ENCODE assay signal across 7 cellular contexts in genomic region chr17:39953471-39953888, GRCh38. TPM values are rescaled to one million over a fixed set of nuclear protein-coding genes. Genes with fewer than 3 reads are reported as not detected.
DNase-seq lines count a peak whose midpoint lies in the region; TF ChIP-seq lines count a peak whose summit lies in the region.

No MANE protein-coding gene starts in this region.

- no peaks in the 10 kb centered on the region for H3K9me3 ChIP-seq in HAP-1
- H3K9me3 ChIP-seq in iPS-15b (ENCODE audit: control insufficient read depth, insufficient read depth, low read length): no peaks in the 10 kb centered on the region
- H3K9me3 ChIP-seq in stomach: no peaks in the 10 kb centered on the region

- peak overlapping the region; percentile 73 for H3K27ac Mint-ChIP-seq in activated CD4-positive, alpha-beta memory T cell treated with anti-CD3 and anti-CD28 coated beads for 36 hours

- H3K9me3 Mint-ChIP-seq in activated CD4-positive, alpha-beta memory T cell treated with anti-CD3 and anti-CD28 coated beads for 36 hours: no peaks in the 10 kb centered on the region

- CTCF ChIA-PET in activated CD4-positive, alpha-beta memory T cell treated with anti-CD3 and anti-CD28 coated beads for 36 hours (lab: Charles Lee): interaction anchor here (1.1 to 1.9 kb wide), 3 partner anchors 27 to 332 kb away, joined by 5 to 8 read pairs (median 7); partner anchors contain the start of gene PSMD3

- H3K4me1 ChIP-seq in HAP-1: peaks cover 20% of the 10 kb centered on the region
- H3K4me1 ChIP-seq in iPS-15b (ENCODE audit: control insufficient read depth, insufficient read depth, low read length): peaks cover 3% of the 10 kb centered on the region
- H3K4me1 ChIP-seq in stomach: peaks cover 0 to 16% (median 11%) of the 10 kb centered on the region in 4 donors

- no peaks in the 10 kb centered on the region for H3K27me3 Mint-ChIP-seq in activated CD4-positive, alpha-beta memory T cell treated with anti-CD3 and anti-CD28 coated beads for 36 hours

- peak overlapping the region; percentile 76 for H3K4me3 Mint-ChIP-seq in activated CD4-positive, alpha-beta memory T cell treated with anti-CD3 and anti-CD28 coated beads for 36 hours

- POLR2A ChIA-PET in activated CD4-positive, alpha-beta memory T cell treated with anti-CD3 and anti-CD28 coated beads for 36 hours (lab: Charles Lee): no interaction called here

- H3K27me3 ChIP-seq in HAP-1 (ENCODE audit: low read depth) (no peaks in the 10 kb centered on the region), iPS-15b (ENCODE audit: control insufficient read depth, insufficient read depth, low read length) (peaks cover 14% of the 10 kb centered on the region), stomach (no peaks in the 10 kb centered on the region)

- peak overlapping the region; percentile 22 for H3K4me3 ChIP-seq in HAP-1
- H3K4me3 ChIP-seq in iPS-15b (ENCODE audit: low read depth, low read length): peak overlapping the region; percentile 55
- peak overlapping the region; percentile 32 to 45 (median 38) for H3K4me3 ChIP-seq in stomach

- no peak for TF ChIP-seq CTCF in stomach (IDR thresholded peaks at IDR 0.05)

- intact Hi-C loops in activated CD4-positive, alpha-beta memory T cell treated with anti-CD3 and anti-CD28 coated beads for 36 hours (cut with micrococcal nuclease): loop anchor here (1.0 to 2.0 kb wide), 3 partner anchors 27 to 87 kb away; partner anchors contain the start of genes LRRC3C, ORMDL3 and PSMD3
- intact Hi-C loops in stomach (cut with DNase I; ENCODE audit: low total_unique reads): no loop called here

- H3K27ac ChIP-seq in stomach: peak overlapping the region; percentile 5 to 82 (median 33)

- DNase-seq in HAP-1 (ENCODE audit: low spot score in 2 of 2) (no peak), stomach (no peak), SHP77 (lab: John Stamatoyannopoulos, UW) (no peak), hypothalamus (lab: John Stamatoyannopoulos, UW) (no peak)
- DNase-seq in activated CD4-positive, alpha-beta memory T cell treated with anti-CD3 and anti-CD28 coated beads for 36 hours: no peak
- no peak for DNase-seq in NK-92 treated with Interleukin-12 subunit alpha and Interleukin-12 subunit beta, amount 100 ng/mL, for 24 hours (lab: John Stamatoyannopoulos, UW)

- in situ Hi-C loops in HAP-1 (cut with MboI; ENCODE audit: low sequenced_read_pairs): no loop called here

- H3K36me3 ChIP-seq in HAP-1 (replicated peaks) (no peaks in the 10 kb centered on the region), iPS-15b (ENCODE audit: control insufficient read depth, insufficient read depth, low read length) (no peaks in the 10 kb centered on the region), stomach (no peaks in the 10 kb centered on the region)

- WGBS in stomach, 5 donors: 36 to 49% (median 42%) methylated on average over 9 of the region's 9 CpGs

- TF ChIP-seq POLR2A in stomach (IDR thresholded peaks at IDR 0.05): no peak

- TF ChIP-seq EP300 in stomach (IDR thresholded peaks at IDR 0.05): no peak

- H3K9ac ChIP-seq in iPS-15b (ENCODE audit: low read depth, low read length): peak overlapping the region; percentile 4

- no peaks in the 10 kb centered on the region for H3K36me3 Mint-ChIP-seq in activated CD4-positive, alpha-beta memory T cell treated with anti-CD3 and anti-CD28 coated beads for 36 hours

- H3K4me1 Mint-ChIP-seq in activated CD4-positive, alpha-beta memory T cell treated with anti-CD3 and anti-CD28 coated beads for 36 hours (ENCODE audit: low read depth): peaks cover 6% of the 10 kb centered on the region

RNA-seq across cellular contexts. Expression of gene GSDMA, which starts 9.3 kb away (rescaled TPM):
- total RNA-seq in activated CD4-positive, alpha-beta memory T cell treated with anti-CD3 and anti-CD28 coated beads for 36 hours: under 1 TPM; 0.64 to 0.87 TPM
- not detected for total RNA-seq in stomach
- polyA plus RNA-seq in stomach: under 1 TPM in 2 of 3 donors, not detected in 1; 0.08 to 0.92 TPM

RNA-seq across cellular contexts. Expression of gene LRRC3C, which starts 25.9 kb away (rescaled TPM):
- total RNA-seq in activated CD4-positive, alpha-beta memory T cell treated with anti-CD3 and anti-CD28 coated beads for 36 hours: not detected
- not detected for total RNA-seq in stomach
- polyA plus RNA-seq in stomach: not detected

RNA-seq across cellular contexts. Expression of gene ORMDL3, which starts 26.1 kb away (rescaled TPM):
- total RNA-seq in activated CD4-positive, alpha-beta memory T cell treated with anti-CD3 and anti-CD28 coated beads for 36 hours: 10 to 100 TPM; 53.7 to 58.3 TPM
- total RNA-seq in stomach: 100 to 1,000 TPM in 1 of 5 donors, 10 to 100 TPM in 4; 16.5 to 117 (median 64.5) TPM
- 10 to 100 TPM; 28.6 to 44.3 (median 34.5) TPM for polyA plus RNA-seq in stomach

RNA-seq across cellular contexts. Expression of gene PSMD3, which starts 27.1 kb away (rescaled TPM):
- 100 to 1,000 TPM; 120 to 124 TPM for total RNA-seq in activated CD4-positive, alpha-beta memory T cell treated with anti-CD3 and anti-CD28 coated beads for 36 hours
- 100 to 1,000 TPM in 1 of 5 donors, 10 to 100 TPM in 4; 13.4 to 140 (median 41.7) TPM for total RNA-seq in stomach
- 10 to 100 TPM; 45.9 to 53.8 (median 51.2) TPM for polyA plus RNA-seq in stomach

RNA-seq across cellular contexts. Expression of gene GSDMB, which starts 35.0 kb away (rescaled TPM):
- total RNA-seq in activated CD4-positive, alpha-beta memory T cell treated with anti-CD3 and anti-CD28 coated beads for 36 hours: 10 to 100 TPM; 26.4 to 30.2 TPM
- 10 to 100 TPM in 4 of 5 donors, 1 to 10 TPM in 1; 9.4 to 91.5 (median 33.0) TPM for total RNA-seq in stomach
- polyA plus RNA-seq in stomach: 10 to 100 TPM; 12.1 to 46.6 (median 25.0) TPM
